8 cellular contexts compared by ENCODE assay signal in the genomic region with DNA sequence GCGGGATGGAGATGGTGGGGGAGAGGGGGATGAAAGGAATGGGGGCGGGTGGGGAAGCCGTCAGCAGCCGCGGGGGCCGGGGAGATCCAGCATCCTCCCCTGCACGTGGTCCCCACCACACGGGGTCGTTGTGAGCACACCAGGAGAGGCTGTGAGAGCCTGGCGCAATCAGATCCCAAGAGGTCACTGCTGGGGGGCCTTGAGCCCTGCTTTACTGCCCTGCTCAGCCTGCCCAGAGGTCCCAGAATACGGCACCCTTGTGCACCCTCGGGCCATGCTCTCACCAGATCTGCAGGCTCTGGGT. TPM values are rescaled to one million over a fixed set of nuclear protein-coding genes. Genes with fewer than 3 reads are reported as not detected.
DNase-seq lines count a peak whose midpoint lies in the region; ATAC-seq, FAIRE-seq and TF ChIP-seq lines count a peak whose summit lies in the region.

No MANE protein-coding gene starts in this region.

- no TSS peak for BruUV-seq in Caco-2 (replicated peaks; lab: Mats Ljungman, UMichigan)

- WGBS in liver = 5% methylated on average over 12 of the region's 12 CpGs

- DNase-seq in Caco-2 (peak; percentile 63 to 68), HTR-8/SVneo (ENCODE audit: insufficient read length, low spot score) (peak; percentile 54), astrocyte (ENCODE audit: low read depth) (no peak), NCI-H510A treated with DMSO at 0.1 percent for 48 hours (lab: John Stamatoyannopoulos, UW) (no peak), NCI-H774 (lab: John Stamatoyannopoulos, UW) (no peak)
- DNase-seq in activated effector memory CD4-positive, alpha-beta T cell treated with anti-CD3 and anti-CD28 coated beads, Interleukin-2, amount 50 U/mL, for 16 hours = no peak

- POLR2A ChIA-PET in Caco-2 (lab: Charles Lee) = no interaction called here

- H3K9me3 ChIP-seq in Caco-2 = no peaks in the 10 kb centered on the region
- H3K9me3 ChIP-seq in astrocyte (ENCODE audit: insufficient read depth, low read depth, low read length) = no peaks in the 10 kb centered on the region
- no peaks in the 10 kb centered on the region for H3K9me3 ChIP-seq in liver (ENCODE audit: control insufficient read depth in 4 of 4, low read length in 3 of 4)

- CTCF ChIA-PET in Caco-2 (lab: Charles Lee) = interaction anchor here (1.7 kb wide), 1 partner anchor 278 kb away, joined by 9 read pairs; no protein-coding TSS in a partner anchor

- H3K4me1 Mint-ChIP-seq in Caco-2 (ENCODE audit: low read depth, unreplicated experiment) (no peaks in the 10 kb centered on the region), astrocyte (ENCODE audit: low read depth, unreplicated experiment) (no peaks in the 10 kb centered on the region)

- no peaks in the 10 kb centered on the region for H3K27me3 Mint-ChIP-seq in Caco-2 (ENCODE audit: insufficient read depth, unreplicated experiment)
- peaks cover 34% of the 10 kb centered on the region for H3K27me3 Mint-ChIP-seq in astrocyte (ENCODE audit: low read depth, unreplicated experiment)

- H3K36me3 ChIP-seq in Caco-2 (ENCODE audit: control insufficient read depth, insufficient read depth, low read length) (no peaks in the 10 kb centered on the region), astrocyte (ENCODE audit: insufficient read depth, low read length) (no peaks in the 10 kb centered on the region), liver (ENCODE audit: control insufficient read depth in 4 of 4, insufficient read depth in 3 of 4, low read depth in 1 of 4, low read length in 3 of 4) (peaks cover 0 to 11% (median 5%) of the 10 kb centered on the region in 4 donors)

- peak; percentile 52 to 69 for TF ChIP-seq CTCF in Caco-2 (IDR thresholded peaks at IDR 0.05; ENCODE audit: insufficient read depth in 1 of 2, low read depth in 1 of 2, low read length in 1 of 2, severe bottlenecking in 1 of 2, unreplicated experiment in 1 of 2)
- no peak for TF ChIP-seq CTCF in astrocyte (IDR thresholded peaks at IDR 0.05; ENCODE audit: insufficient read depth, low read depth, low read length)
- peak; percentile 28 for TF ChIP-seq CTCF in liver (IDR thresholded peaks at IDR 0.05; ENCODE audit: low read depth, low read length, missing input control)

- H3K36me3 Mint-ChIP-seq in Caco-2 (ENCODE audit: insufficient read depth, unreplicated experiment) = no peaks in the 10 kb centered on the region
- H3K36me3 Mint-ChIP-seq in astrocyte (ENCODE audit: low read depth, unreplicated experiment) = no peaks in the 10 kb centered on the region

- H3K4me3 ChIP-seq in Caco-2 (ENCODE audit: low read depth, low read length) = no peak overlapping the region
- no peak overlapping the region for H3K4me3 ChIP-seq in astrocyte (ENCODE audit: insufficient read depth, low read depth, low read length)
- H3K4me3 ChIP-seq in liver (ENCODE audit: low read depth in 1 of 3, low read length in 3 of 3) = no peak overlapping the region

- FAIRE-seq in HTR-8/SVneo (lab: Jason Lieb, UNC) = no peak
- FAIRE-seq in astrocyte (lab: Jason Lieb, UNC) = no peak

- H4K20me1 ChIP-seq in astrocyte (ENCODE audit: insufficient read depth, low read length) = no peaks in the 10 kb centered on the region

- no peak overlapping the region for H3K27ac ChIP-seq in astrocyte (ENCODE audit: low read depth, low read length)
- no peak overlapping the region for H3K27ac ChIP-seq in liver (ENCODE audit: low read depth in 1 of 2, low read length in 2 of 2)

- H2AFZ ChIP-seq in astrocyte (ENCODE audit: low read depth, low read length) = no peak overlapping the region

- H3K27me3 ChIP-seq in Caco-2 (replicated peaks; ENCODE audit: control insufficient read depth, insufficient read depth, low read length) (no peaks in the 10 kb centered on the region), astrocyte (ENCODE audit: insufficient read depth, low read length) (no peaks in the 10 kb centered on the region), liver (ENCODE audit: control insufficient read depth in 4 of 4, insufficient read depth in 4 of 4, low read length in 3 of 4) (no peaks in the 10 kb centered on the region)

- ATAC-seq in GM19351 (IDR thresholded peaks at IDR 0.05; ENCODE audit: unreplicated experiment) = no peak

- no peaks in the 10 kb centered on the region for H3K79me2 ChIP-seq in astrocyte (ENCODE audit: insufficient read depth, low read length)

- H3K9ac ChIP-seq in astrocyte (ENCODE audit: low read length) = no peak overlapping the region
- no peak overlapping the region for H3K9ac ChIP-seq in liver (ENCODE audit: low read depth in 1 of 2, low read length in 2 of 2)

- H3K27ac Mint-ChIP-seq in Caco-2 (ENCODE audit: unreplicated experiment) (no peak overlapping the region), astrocyte (ENCODE audit: unreplicated experiment) (no peak overlapping the region)

- H3K9me3 Mint-ChIP-seq in Caco-2 (ENCODE audit: unreplicated experiment) (no peaks in the 10 kb centered on the region), astrocyte (ENCODE audit: unreplicated experiment) (no peaks in the 10 kb centered on the region)

- H3K4me1 ChIP-seq in Caco-2 = peaks cover 4% of the 10 kb centered on the region; the same call in 1 of the 2 replicates
- H3K4me1 ChIP-seq in astrocyte (ENCODE audit: insufficient read depth, low read length) = peaks cover 11% of the 10 kb centered on the region
- no peaks in the 10 kb centered on the region for H3K4me1 ChIP-seq in liver (ENCODE audit: control insufficient read depth in 4 of 4, insufficient read depth in 4 of 4, low read length in 3 of 4)

- H3K4me2 ChIP-seq in astrocyte (ENCODE audit: low read length) = peak overlapping the region; percentile 67

- TF ChIP-seq RAD21 in liver (IDR thresholded peaks at IDR 0.05) = peak; percentile 56 to 69

- no peak overlapping the region for H3K4me3 Mint-ChIP-seq in Caco-2 (ENCODE audit: unreplicated experiment)
- no peak overlapping the region for H3K4me3 Mint-ChIP-seq in astrocyte (ENCODE audit: unreplicated experiment)

- intact Hi-C loops in Caco-2 (cut with micrococcal nuclease; ENCODE audit: unreplicated experiment) = loop anchor here (5.0 kb wide), 1 partner anchor 40 kb away; a partner anchor contains a TSS

TF ChIP-seq in liver, 16 proteins besides CTCF, POLR2A, EP300 and RAD21 (continues in another document):
- no peak for TF ChIP-seq FOXA1 (IDR thresholded peaks at IDR 0.05)
- TF ChIP-seq, protein P1, sequence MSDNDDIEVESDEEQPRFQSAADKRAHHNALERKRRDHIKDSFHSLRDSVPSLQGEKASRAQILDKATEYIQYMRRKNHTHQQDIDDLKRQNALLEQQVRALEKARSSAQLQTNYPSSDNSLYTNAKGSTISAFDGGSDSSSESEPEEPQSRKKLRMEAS (IDR thresholded peaks at IDR 0.05) = no peak
- no peak for TF ChIP-seq FOXA2 (IDR thresholded peaks at IDR 0.05)
- TF ChIP-seq, protein P2, sequence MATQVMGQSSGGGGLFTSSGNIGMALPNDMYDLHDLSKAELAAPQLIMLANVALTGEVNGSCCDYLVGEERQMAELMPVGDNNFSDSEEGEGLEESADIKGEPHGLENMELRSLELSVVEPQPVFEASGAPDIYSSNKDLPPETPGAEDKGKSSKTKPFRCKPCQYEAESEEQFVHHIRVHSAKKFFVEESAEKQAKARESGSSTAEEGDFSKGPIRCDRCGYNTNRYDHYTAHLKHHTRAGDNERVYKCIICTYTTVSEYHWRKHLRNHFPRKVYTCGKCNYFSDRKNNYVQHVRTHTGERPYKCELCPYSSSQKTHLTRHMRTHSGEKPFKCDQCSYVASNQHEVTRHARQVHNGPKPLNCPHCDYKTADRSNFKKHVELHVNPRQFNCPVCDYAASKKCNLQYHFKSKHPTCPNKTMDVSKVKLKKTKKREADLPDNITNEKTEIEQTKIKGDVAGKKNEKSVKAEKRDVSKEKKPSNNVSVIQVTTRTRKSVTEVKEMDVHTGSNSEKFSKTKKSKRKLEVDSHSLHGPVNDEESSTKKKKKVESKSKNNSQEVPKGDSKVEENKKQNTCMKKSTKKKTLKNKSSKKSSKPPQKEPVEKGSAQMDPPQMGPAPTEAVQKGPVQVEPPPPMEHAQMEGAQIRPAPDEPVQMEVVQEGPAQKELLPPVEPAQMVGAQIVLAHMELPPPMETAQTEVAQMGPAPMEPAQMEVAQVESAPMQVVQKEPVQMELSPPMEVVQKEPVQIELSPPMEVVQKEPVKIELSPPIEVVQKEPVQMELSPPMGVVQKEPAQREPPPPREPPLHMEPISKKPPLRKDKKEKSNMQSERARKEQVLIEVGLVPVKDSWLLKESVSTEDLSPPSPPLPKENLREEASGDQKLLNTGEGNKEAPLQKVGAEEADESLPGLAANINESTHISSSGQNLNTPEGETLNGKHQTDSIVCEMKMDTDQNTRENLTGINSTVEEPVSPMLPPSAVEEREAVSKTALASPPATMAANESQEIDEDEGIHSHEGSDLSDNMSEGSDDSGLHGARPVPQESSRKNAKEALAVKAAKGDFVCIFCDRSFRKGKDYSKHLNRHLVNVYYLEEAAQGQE (IDR thresholded peaks at IDR 0.05) = no peak
- no peak for TF ChIP-seq HNF4G (IDR thresholded peaks at IDR 0.05)
- no peak for TF ChIP-seq EGR1 (IDR thresholded peaks at IDR 0.05; ENCODE audit: low read depth in 2 of 2)
- no peak for TF ChIP-seq SP1 (IDR thresholded peaks at IDR 0.05)
- no peak for TF ChIP-seq RXRA (IDR thresholded peaks at IDR 0.05)
- TF ChIP-seq, protein P3, sequence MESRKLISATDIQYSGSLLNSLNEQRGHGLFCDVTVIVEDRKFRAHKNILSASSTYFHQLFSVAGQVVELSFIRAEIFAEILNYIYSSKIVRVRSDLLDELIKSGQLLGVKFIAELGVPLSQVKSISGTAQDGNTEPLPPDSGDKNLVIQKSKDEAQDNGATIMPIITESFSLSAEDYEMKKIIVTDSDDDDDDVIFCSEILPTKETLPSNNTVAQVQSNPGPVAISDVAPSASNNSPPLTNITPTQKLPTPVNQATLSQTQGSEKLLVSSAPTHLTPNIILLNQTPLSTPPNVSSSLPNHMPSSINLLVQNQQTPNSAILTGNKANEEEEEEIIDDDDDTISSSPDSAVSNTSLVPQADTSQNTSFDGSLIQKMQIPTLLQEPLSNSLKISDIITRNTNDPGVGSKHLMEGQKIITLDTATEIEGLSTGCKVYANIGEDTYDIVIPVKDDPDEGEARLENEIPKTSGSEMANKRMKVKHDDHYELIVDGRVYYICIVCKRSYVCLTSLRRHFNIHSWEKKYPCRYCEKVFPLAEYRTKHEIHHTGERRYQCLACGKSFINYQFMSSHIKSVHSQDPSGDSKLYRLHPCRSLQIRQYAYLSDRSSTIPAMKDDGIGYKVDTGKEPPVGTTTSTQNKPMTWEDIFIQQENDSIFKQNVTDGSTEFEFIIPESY (IDR thresholded peaks at IDR 0.05) = no peak
- TF ChIP-seq NR2F2 (IDR thresholded peaks at IDR 0.05) = no peak

RNA-seq across cellular contexts. Expression of a gene that starts 7.4 kb away (rescaled TPM):
- total RNA-seq in Caco-2 (2022) = not detected in 2 replicates
- 0.12 TPM in 1 of 2 replicates, not detected in the other for total RNA-seq in astrocyte
- not detected for total RNA-seq in liver
- under 1 TPM in 1 of 2 donors, not detected in 1; 0.08 TPM for polyA plus RNA-seq in liver

RNA-seq across cellular contexts. Expression of a gene that starts 39.6 kb away (rescaled TPM):
- total RNA-seq in Caco-2 (2022) (13.0 and 19.7 TPM in 2 replicates), astrocyte (24.4 and 24.8 TPM in 2 replicates), liver (10 to 100 TPM in 1 of 2 donors, 1 to 10 TPM in 1; 9.2 to 12.1 TPM)
- polyA plus RNA-seq in liver = 10 to 100 TPM; 14.9 to 18.8 TPM

RNA-seq across cellular contexts. Expression of a gene that starts 40.0 kb away (rescaled TPM):
- total RNA-seq in Caco-2 (2022) (147 and 148 TPM in 2 replicates), astrocyte (110 and 112 TPM in 2 replicates), liver (10 to 100 TPM; 40.2 to 70.6 TPM)
- polyA plus RNA-seq in liver = 100 to 1,000 TPM; 133 to 243 TPM

Comparison
In these comparisons a context has a peak if more than half of its experiments do, and no peak if none do; other contexts are left out.
1. DNase-seq: peak in Caco-2 (2 of 2) and HTR-8/SVneo (single experiment); none in astrocyte (single experiment), NCI-H510A treated with DMSO at 0.1 percent for 48 hours (single experiment), NCI-H774 (single experiment) and activated effector memory CD4-positive, alpha-beta T cell treated with anti-CD3 and anti-CD28 coated beads, Interleukin-2, amount 50 U/mL, for 16 hours (single experiment).